Comparison of ENCODE assay signal across 8 cellular contexts in the genomic region with DNA sequence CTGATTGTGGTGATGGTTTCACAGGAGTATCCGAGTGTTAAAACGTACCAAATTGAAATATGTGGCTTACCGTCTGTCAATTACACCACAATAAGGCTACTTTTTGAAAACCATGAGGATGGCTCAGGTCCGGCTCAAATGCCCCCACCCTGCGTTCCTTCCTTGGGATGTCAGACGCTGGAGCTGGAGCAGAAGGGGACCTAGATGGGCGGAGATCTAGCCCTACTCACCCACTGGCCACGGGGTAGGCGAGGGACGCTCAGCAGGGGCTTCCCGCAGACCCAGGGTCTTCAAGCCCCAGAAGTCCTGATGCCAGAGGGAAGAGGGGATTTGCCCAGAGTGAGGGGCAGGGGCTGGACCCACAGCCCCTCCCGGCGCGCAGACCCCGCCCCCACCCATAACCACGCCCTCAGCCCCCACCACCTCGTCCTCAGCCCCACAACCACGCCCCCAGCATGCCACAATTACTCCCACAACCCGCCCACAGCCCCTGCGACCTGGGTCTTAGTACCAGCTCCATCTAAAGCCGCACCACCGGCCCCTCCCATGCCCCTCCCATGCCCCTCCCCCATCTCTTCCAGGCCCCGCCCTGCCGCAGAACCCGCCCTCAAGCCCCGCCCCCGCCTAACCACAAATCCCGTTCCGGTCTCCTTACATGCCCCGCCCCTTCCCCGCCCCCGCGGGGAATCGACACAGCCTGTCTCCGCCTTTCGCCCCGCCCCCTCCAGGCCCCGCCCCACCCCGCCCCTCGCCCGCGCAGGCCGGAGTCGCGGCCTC. TPM values are rescaled to one million over a fixed set of nuclear protein-coding genes. Genes with fewer than 3 reads are reported as not detected.
A peak's percentile ranks its signal among the peaks of the same experiment; 100 is the strongest.
DNase-seq lines count a peak whose midpoint lies in the region; ATAC-seq and TF ChIP-seq lines count a peak whose summit lies in the region.

A gene with protein sequence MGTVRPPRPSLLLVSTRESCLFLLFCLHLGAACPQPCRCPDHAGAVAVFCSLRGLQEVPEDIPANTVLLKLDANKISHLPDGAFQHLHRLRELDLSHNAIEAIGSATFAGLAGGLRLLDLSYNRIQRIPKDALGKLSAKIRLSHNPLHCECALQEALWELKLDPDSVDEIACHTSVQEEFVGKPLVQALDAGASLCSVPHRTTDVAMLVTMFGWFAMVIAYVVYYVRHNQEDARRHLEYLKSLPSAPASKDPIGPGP (plus strand): TSS at position 764 of the 777 bp plus-strand sequence. CDS start 1,135 bp downstream, outside the sequence.

- DNase-seq in GM13976 (ENCODE audit: low spot score): peak; percentile 97
- peak; percentile 85 to 95 (median 94) for DNase-seq in NCI-H1417 (lab: John Stamatoyannopoulos, UW)
- DNase-seq in cerebellum (ENCODE audit: low spot score): peak; percentile 48
- peak; percentile 91 to 92 for DNase-seq in left colon
- peak; percentile 85 for DNase-seq in stimulated activated CD4-positive, alpha-beta T cell treated with anti-CD3 and anti-CD28 coated beads, Interleukin-1b, Interleukin-23, amount 100 ng/mL, for 48 hours

- in situ Hi-C loops in GM13976 (cut with MboI; ENCODE audit: low sequenced_read_pairs, unreplicated experiment): loop anchor here (25.0 kb wide), 3 partner anchors 93 to 618 kb away; a partner anchor contains a TSS

- peak; percentile 63 to 70 for ATAC-seq in activated CD4-positive, CD25-positive, alpha-beta regulatory T cell treated with anti-CD3 and anti-CD28 coated beads, Interleukin-2, amount 50 U/mL, for 24 hours
- ATAC-seq in left colon (peak; percentile 87), HG03139 (IDR thresholded peaks at IDR 0.05; ENCODE audit: unreplicated experiment) (no peak), GM21526 (IDR thresholded peaks at IDR 0.05; ENCODE audit: low FRiP score, unreplicated experiment) (no peak)

- intact Hi-C loops in left colon (cut with DNase I, micrococcal nuclease): no loop called here

- TF ChIP-seq CTCF in GM13976 (IDR thresholded peaks at IDR 0.05; ENCODE audit: borderline replicate concordance, control extremely low read depth, extremely low read depth, insufficient read depth, missing control alignments): no peak

RNA-seq across cellular contexts. Expression of the gene that starts here (rescaled TPM):
- total RNA-seq in cerebellum (6.4 TPM), left colon (1 to 10 TPM; 2.5 to 3.5 TPM)

Comparison
In these comparisons a context has a peak if more than half of its experiments do, and no peak if none do; other contexts are left out.
1. ATAC-seq: peak in activated CD4-positive, CD25-positive, alpha-beta regulatory T cell treated with anti-CD3 and anti-CD28 coated beads, Interleukin-2, amount 50 U/mL, for 24 hours (2 of 2) and left colon (single experiment); none in HG03139 (single experiment) and GM21526 (single experiment).
2. Peak in every context shown above with its lines, with median percentiles within 50 percentile points of each other: DNase-seq.